8 cellular contexts compared by ENCODE assay signal in genomic region chr16:89094252-89094901, GRCh38. TPM values are rescaled to one million over a fixed set of nuclear protein-coding genes. Genes with fewer than 3 reads are reported as not detected.
A peak's percentile ranks its signal among the peaks of the same experiment; 100 is the strongest.
DNase-seq lines count a peak whose midpoint lies in the region; ATAC-seq and TF ChIP-seq lines count a peak whose summit lies in the region.

No MANE protein-coding gene starts in this region.

- DNase-seq in MM.1S (no peak), astrocyte of the spinal cord (ENCODE audit: low read depth, low spot score) (peak; percentile 9), left colon (no peak), suprapubic skin (ENCODE audit: low spot score in 2 of 2) (no peak), posterior cingulate gyrus (no peak)

- H3K27ac ChIP-seq in MM.1S (ENCODE audit: low read length) = no peak overlapping the region
- peak overlapping the region; percentile 74 for H3K27ac ChIP-seq in suprapubic skin

- H3K9ac ChIP-seq in MM.1S (ENCODE audit: low read length) = peak overlapping the region; percentile 70

- in situ Hi-C loops in astrocyte of the spinal cord (cut with HindIII; ENCODE audit: low sequenced_read_pairs) = no loop called here

- H3F3A ChIP-seq in MM.1S (ENCODE audit: insufficient read depth, low read length) = no peaks in the 10 kb centered on the region

- H4K20me1 ChIP-seq in MM.1S (ENCODE audit: insufficient read depth, low read length) = no peaks in the 10 kb centered on the region

- no peak for TF ChIP-seq EP300 in suprapubic skin (IDR thresholded peaks at IDR 0.05)

- intact Hi-C loops in left colon (cut with DNase I, micrococcal nuclease) (no loop called here), posterior cingulate gyrus (cut with DNase I) (no loop called here)

- peak; percentile 19 for ATAC-seq in left colon
- ATAC-seq in HG03565 (IDR thresholded peaks at IDR 0.05; ENCODE audit: unreplicated experiment) = no peak
- ATAC-seq in HG03045 (IDR thresholded peaks at IDR 0.05; ENCODE audit: unreplicated experiment) = no peak

- H3K4me3 ChIP-seq in GM08714 (ENCODE audit: low read length) (peak overlapping the region; percentile 86), MM.1S (ENCODE audit: low read length) (peak overlapping the region; percentile 77), astrocyte of the spinal cord (ENCODE audit: low read depth, low read length) (peak overlapping the region; percentile 72), suprapubic skin (peak overlapping the region; percentile 90)

- no peaks in the 10 kb centered on the region for H3K27me3 ChIP-seq in MM.1S (replicated peaks; ENCODE audit: insufficient read depth, low read length)
- peaks cover 32% of the 10 kb centered on the region for H3K27me3 ChIP-seq in suprapubic skin

- H3K9me3 ChIP-seq in MM.1S (replicated peaks; ENCODE audit: insufficient read depth, low read length) = no peaks in the 10 kb centered on the region
- H3K9me3 ChIP-seq in suprapubic skin = no peaks in the 10 kb centered on the region

- H3K4me2 ChIP-seq in MM.1S (ENCODE audit: low read depth, low read length) = peak overlapping the region; percentile 50; the same call in 1 of the 2 replicates

- TF ChIP-seq CTCF in MM.1S (IDR thresholded peaks at IDR 0.05; ENCODE audit: low read length) (no peak), astrocyte of the spinal cord (IDR thresholded peaks at IDR 0.05; ENCODE audit: low read depth, low read length) (no peak), suprapubic skin (IDR thresholded peaks at IDR 0.05) (no peak)

- H3K36me3 ChIP-seq in MM.1S (replicated peaks; ENCODE audit: insufficient read depth, low read length) = no peaks in the 10 kb centered on the region
- H3K36me3 ChIP-seq in suprapubic skin = peaks cover 6% of the 10 kb centered on the region

- no peaks in the 10 kb centered on the region for H3K9me2 ChIP-seq in MM.1S (replicated peaks; ENCODE audit: insufficient read depth, low read length)

- 0 out of 2 replicates have a peak overlapping the region, but pooled peaks have one; percentile 27 for H2AFZ ChIP-seq in MM.1S (ENCODE audit: low read length)

- no peak for TF ChIP-seq POLR2A in suprapubic skin (IDR thresholded peaks at IDR 0.05)

- WGBS in suprapubic skin = 14% methylated on average over 18 of the region's 21 CpGs

- peaks cover 14% of the 10 kb centered on the region; the same call in 1 of the 2 replicates for H3K4me1 ChIP-seq in MM.1S (ENCODE audit: low read length)
- H3K4me1 ChIP-seq in suprapubic skin = peaks cover 31% of the 10 kb centered on the region

- peaks cover 44% of the 10 kb centered on the region for H3K79me2 ChIP-seq in MM.1S (ENCODE audit: low read length)

RNA-seq across cellular contexts. Expression of gene ACSF3, which starts 0.7 kb away (rescaled TPM):
- 10 to 100 TPM; 55.6 to 62.9 TPM for total RNA-seq in left colon
- total RNA-seq in suprapubic skin = 10 to 100 TPM; 26.1 to 55.1 (median 32.5) TPM
